ENCODE assay signal across 11 cellular contexts in genomic region chr1:3785458-3786157, GRCh38. TPM values are rescaled to one million over a fixed set of nuclear protein-coding genes. Genes with fewer than 3 reads are reported as not detected.
DNase-seq lines count a peak whose midpoint lies in the region; FAIRE-seq and TF ChIP-seq lines count a peak whose summit lies in the region.
"Had no signal": no experiment of that assay in that cellular context is flagged by ENCODE, and none has a peak within 500 bp of the region (broad histone marks: within the 10 kb centered on the region; RNA-seq: fewer than 3 reads in every experiment).

No MANE protein-coding gene starts in this region.

- no peak for FAIRE-seq in H1 (lab: Jason Lieb, UNC)

- no peak overlapping the region for H4K91ac ChIP-seq in H1 (replicated peaks; ENCODE audit: insufficient read length, low read length)

- peaks cover 10% of the 10 kb centered on the region for H3K4me1 Mint-ChIP-seq in activated CD4-positive, alpha-beta T cell treated with anti-CD3 and anti-CD28 coated beads, Interleukin-2, amount 10 ng/mL, durations not matched to agents 24 days and 14 days
- H3K4me1 Mint-ChIP-seq in osteocyte (ENCODE audit: unreplicated experiment): peaks cover 4% of the 10 kb centered on the region

- no peak overlapping the region for H2BK12ac ChIP-seq in H1 (ENCODE audit: low read depth, low read length)

- CTCF ChIA-PET in H1 (lab: Charles Lee; ENCODE audit: partially characterized antibody): interaction anchor here (0.5 to 5.7 kb wide), 19 partner anchors 7 to 648 kb away, joined by 3 to 40 read pairs (median 4); partner anchors contain the start of gene LRRC47

- peak; percentile 87 to 90 for TF ChIP-seq RAD21 in H1 (IDR thresholded peaks at IDR 0.05 in 1 of 2, conservative IDR thresholded peaks at IDR 0.05 in 1 of 2; ENCODE audit: low read depth in 2 of 2, low read length in 2 of 2)

- H3K9me3 Mint-ChIP-seq in activated CD4-positive, alpha-beta T cell treated with anti-CD3 and anti-CD28 coated beads, Interleukin-2, amount 10 ng/mL, durations not matched to agents 24 days and 14 days: no peaks in the 10 kb centered on the region
- H3K9me3 Mint-ChIP-seq in osteocyte (ENCODE audit: unreplicated experiment): no peaks in the 10 kb centered on the region
- H3K9me3 Mint-ChIP-seq: activated T-cell treated with anti-CD3 and anti-CD28 coated beads, Interleukin-2, amount 50 U/mL, for 72 hours had no signal

- H3K27ac ChIP-seq in OCI-LY1 (ENCODE audit: low read depth, low read length, poor library complexity, severe bottlenecking) (no peak overlapping the region), H1 (ENCODE audit: low read depth, low read length) (no peak overlapping the region)
- H3K27ac ChIP-seq: neutrophil had no signal

- H2BK20ac ChIP-seq in H1 (ENCODE audit: low read length): no peak overlapping the region

- H3K4me1 ChIP-seq in OCI-LY1 (ENCODE audit: insufficient read depth, low read length, severe bottlenecking): no peaks in the 10 kb centered on the region
- peaks cover 0 to 13% (median 10%) of the 10 kb centered on the region in 4 experiments; a peak in 5 of 7 replicates for H3K4me1 ChIP-seq in H1 (replicated peaks in 1 of 4; ENCODE audit: control insufficient read depth in 3 of 4, insufficient read depth in 4 of 4, low read length in 3 of 4)

- TF ChIP-seq POLR2A in H1 (IDR thresholded peaks at IDR 0.05; ENCODE audit: control extremely low read depth in 1 of 2, low read depth in 2 of 2, low read length in 2 of 2): no peak

- no peak overlapping the region for H3K4me3 Mint-ChIP-seq in activated CD4-positive, alpha-beta T cell treated with anti-CD3 and anti-CD28 coated beads, Interleukin-2, amount 10 ng/mL, durations not matched to agents 24 days and 14 days
- no peak overlapping the region for H3K4me3 Mint-ChIP-seq in osteocyte (ENCODE audit: unreplicated experiment)
- H3K4me3 Mint-ChIP-seq: activated T-cell treated with anti-CD3 and anti-CD28 coated beads, Interleukin-2, amount 50 U/mL, for 72 hours had no signal

- H3K9me3 ChIP-seq in OCI-LY1 (ENCODE audit: low read length): no peaks in the 10 kb centered on the region
- no peaks in the 10 kb centered on the region for H3K9me3 ChIP-seq in H1 (ENCODE audit: insufficient read depth in 2 of 2, low read depth in 1 of 2, low read length in 1 of 2)
- H3K9me3 ChIP-seq: MG63, neutrophil had no signal

- no peak overlapping the region for H3K27ac Mint-ChIP-seq in activated CD4-positive, alpha-beta T cell treated with anti-CD3 and anti-CD28 coated beads, Interleukin-2, amount 10 ng/mL, durations not matched to agents 24 days and 14 days
- H3K27ac Mint-ChIP-seq in osteocyte (ENCODE audit: unreplicated experiment): no peak overlapping the region
- H3K27ac Mint-ChIP-seq: activated T-cell treated with anti-CD3 and anti-CD28 coated beads, Interleukin-2, amount 50 U/mL, for 72 hours had no signal

- no peak overlapping the region for H4K5ac ChIP-seq in H1 (ENCODE audit: insufficient read length, low read depth, low read length)

- POLR2A ChIA-PET in H1 (lab: Charles Lee; ENCODE audit: partially characterized antibody): interaction anchor here (2.3 to 9.8 kb wide), 3 partner anchors 8 to 11 kb away, joined by 11 to 84 read pairs (median 11); partner anchors contain the start of gene LRRC47

- H3K36me3 ChIP-seq in OCI-LY1 (ENCODE audit: insufficient read depth, low read length) (peaks cover 70% of the 10 kb centered on the region), H1 (ENCODE audit: control insufficient read depth in 2 of 4, insufficient read depth in 4 of 4, low read length in 3 of 4) (peaks cover 30 to 56% (median 50%) of the 10 kb centered on the region in 4 experiments)

- no peak overlapping the region for H3K18ac ChIP-seq in H1 (ENCODE audit: extremely low read depth, low read length)

- peaks cover 24% of the 10 kb centered on the region for H3K79me1 ChIP-seq in H1 (ENCODE audit: low read depth, low read length)

- H3K9ac ChIP-seq in OCI-LY1 (ENCODE audit: low read length) (no peak overlapping the region), H1 (replicated peaks in 1 of 4; ENCODE audit: extremely low read depth in 1 of 4, low read depth in 3 of 4, low read length in 3 of 4) (no peak overlapping the region)

- H3K56ac ChIP-seq in H1 (replicated peaks; ENCODE audit: insufficient read length, low read depth, low read length): no peak overlapping the region

- H2BK5ac ChIP-seq in H1 (ENCODE audit: low read depth, low read length): no peak overlapping the region

- H3K27me3 ChIP-seq in OCI-LY1 (ENCODE audit: insufficient read depth, low read length): no peaks in the 10 kb centered on the region
- H3K27me3 ChIP-seq in H1 (replicated peaks in 1 of 4; ENCODE audit: control insufficient read depth in 3 of 4, extremely low read depth in 1 of 4, insufficient read depth in 3 of 4, low read length in 3 of 4): no peaks in the 10 kb centered on the region
- H3K27me3 ChIP-seq: MG63, neutrophil had no signal

- TF ChIP-seq CTCF in OCI-LY1 (IDR thresholded peaks at IDR 0.05; ENCODE audit: low read length) (peak; percentile 95), H1 (IDR thresholded peaks at IDR 0.05; ENCODE audit: control extremely low read depth in 1 of 3, insufficient read depth in 1 of 3, low read depth in 1 of 3, low read length in 3 of 3) (peak; percentile 76 to 88 (median 87)), osteocyte (IDR thresholded peaks at IDR 0.05) (peak; percentile 30)

- H3K14ac ChIP-seq in H1 (ENCODE audit: insufficient read length): no peak overlapping the region

- no peak overlapping the region for H2BK120ac ChIP-seq in H1 (replicated peaks; ENCODE audit: low read depth, low read length)

- no peak overlapping the region for H2BK15ac ChIP-seq in H1 (ENCODE audit: low read length)

- WGBS in H1 (ENCODE audit: extremely low coverage in 1 of 2, insufficient coverage in 1 of 2, insufficient read length in 1 of 2, insufficient replicate concordance in 2 of 2, low coverage in 1 of 2, low lambda C conversion rate in 2 of 2, missing lambda C conversion rate in 1 of 2), 2 experiments: 76% methylated on average over 13 of the region's 14 CpGs; no CpG with 5 or more reads in 1 of the 2 experiments

- H3K4ac ChIP-seq in H1 (replicated peaks; ENCODE audit: insufficient read length, low read depth, low read length): no peak overlapping the region

- H4K20me1 ChIP-seq in OCI-LY1 (ENCODE audit: insufficient read depth, low read length) (no peaks in the 10 kb centered on the region), H1 (replicated peaks in 1 of 2; ENCODE audit: control insufficient read depth in 1 of 2, insufficient read depth in 2 of 2, low read length in 2 of 2) (peaks cover 12 to 25% of the 10 kb centered on the region in 2 experiments)

- H4K8ac ChIP-seq in H1 (ENCODE audit: extremely low read depth, insufficient read depth, low read length): no peak overlapping the region

- H3K4me3 ChIP-seq in OCI-LY1 (ENCODE audit: low read depth, low read length, poor library complexity, severe bottlenecking): no peak overlapping the region
- H3K4me3 ChIP-seq in H1 (ENCODE audit: extremely low read depth in 1 of 4, insufficient read depth in 2 of 4, low read depth in 3 of 4, low read length in 4 of 4): no peak overlapping the region
- H3K4me3 ChIP-seq: MG63 had no signal

- H3K4me2 ChIP-seq in OCI-LY1 (ENCODE audit: low read length): no peak overlapping the region
- H3K4me2 ChIP-seq in H1 (ENCODE audit: insufficient read depth in 1 of 2, low read depth in 2 of 2, low read length in 2 of 2): no peak overlapping the region

- H2AFZ ChIP-seq in OCI-LY1 (ENCODE audit: low read length): no peak overlapping the region
- no peak overlapping the region for H2AFZ ChIP-seq in H1 (ENCODE audit: low read length)

- H3F3A ChIP-seq in OCI-LY1 (ENCODE audit: insufficient read depth, low read length): no peaks in the 10 kb centered on the region

- DNase-seq in activated CD4-positive, alpha-beta T cell treated with anti-CD3 and anti-CD28 coated beads for 48 hours: peak; percentile 52
- no peak for DNase-seq in activated CD4-positive, alpha-beta T cell treated with anti-CD3 and anti-CD28 coated beads, Interleukin-2, amount 10 ng/mL, durations not matched to agents 24 days and 14 days
- peak in 1 of 2 experiments; percentile 84 for DNase-seq in H1 (ENCODE audit: low read depth in 1 of 2, low spot score in 2 of 2)
- DNase-seq in osteocyte (ENCODE audit: extremely low spot score, unreplicated experiment): no peak
- no peak for DNase-seq in SW480 (ENCODE audit: low spot score)
- DNase-seq in kidney glomerular epithelial cell (lab: John Stamatoyannopoulos, UW): no peak
- no peak for DNase-seq in epidermal melanocyte (ENCODE audit: insufficient read length, low spot score)
- DNase-seq: MG63 had no signal

- no peaks in the 10 kb centered on the region for H3K23me2 ChIP-seq in H1 (ENCODE audit: low read depth, low read length)

- no peaks in the 10 kb centered on the region for H3K27me3 Mint-ChIP-seq in activated CD4-positive, alpha-beta T cell treated with anti-CD3 and anti-CD28 coated beads, Interleukin-2, amount 10 ng/mL, durations not matched to agents 24 days and 14 days
- H3K27me3 Mint-ChIP-seq in osteocyte (ENCODE audit: unreplicated experiment): no peaks in the 10 kb centered on the region

- no peak overlapping the region for H3K23ac ChIP-seq in H1 (ENCODE audit: insufficient read length)

- intact Hi-C loops in activated CD4-positive, alpha-beta T cell treated with anti-CD3 and anti-CD28 coated beads, Interleukin-2, amount 10 ng/mL, durations not matched to agents 24 days and 14 days (cut with micrococcal nuclease): no loop called here

- no peak overlapping the region for H2AK5ac ChIP-seq in H1 (ENCODE audit: low read depth, low read length)

- no peak for TF ChIP-seq EP300 in H1 (IDR thresholded peaks at IDR 0.05; ENCODE audit: borderline replicate concordance in 1 of 2, low read depth in 2 of 2, low read length in 2 of 2)

- peaks cover 48% of the 10 kb centered on the region for H3K36me3 Mint-ChIP-seq in activated CD4-positive, alpha-beta T cell treated with anti-CD3 and anti-CD28 coated beads, Interleukin-2, amount 10 ng/mL, durations not matched to agents 24 days and 14 days (ENCODE audit: low read depth)
- H3K36me3 Mint-ChIP-seq in osteocyte (ENCODE audit: unreplicated experiment): peaks cover 30% of the 10 kb centered on the region

- H3K79me2 ChIP-seq in OCI-LY1 (ENCODE audit: insufficient read depth, low read length) (no peaks in the 10 kb centered on the region), H1 (ENCODE audit: control insufficient read depth in 1 of 2, insufficient read depth in 2 of 2, low read length in 2 of 2) (peaks cover 4 to 36% of the 10 kb centered on the region in 2 experiments; a peak in 3 of 4 replicates)

- no peaks in the 10 kb centered on the region for H3K9me2 ChIP-seq in OCI-LY1 (ENCODE audit: low read depth, low read length)

RNA-seq across cellular contexts. Expression of gene LRRC47, which starts 10.7 kb away (rescaled TPM):
- 40.8 and 46.0 TPM in 2 replicates for total RNA-seq in activated CD4-positive, alpha-beta T cell treated with anti-CD3 and anti-CD28 coated beads, Interleukin-2, amount 10 ng/mL, durations not matched to agents 24 days and 14 days
- total RNA-seq in H1 (2021; fragmentation: NEBNext Ultra II Directional; extraction: Animal tissue kit (Norgen Biotek cat#: 25700)): 82.4 and 82.5 TPM in 2 replicates
- polyA plus RNA-seq in H1 (2011; rRNA removed): 38.3 and 47.1 TPM in 2 replicates
- polyA plus RNA-seq in H1 (2011; cell fraction: cytosol; rRNA removed): 43.1 TPM
- 36.4 TPM for polyA plus RNA-seq in H1 (2011; cell fraction: nucleus; rRNA removed)
- polyA plus RNA-seq in H1 (2012, experiment 1 of 2): 46.2 to 49.1 TPM (median 47.6 TPM) in 4 replicates
- 29.4 TPM for polyA plus RNA-seq in H1 (2012, experiment 2 of 2)
- 33.3 TPM for polyA plus RNA-seq in H1 (2013, experiment 1 of 2)
- 31.7 TPM for polyA plus RNA-seq in H1 (2013, experiment 2 of 2)
- 15.4 and 15.8 TPM in 2 replicates for polyA minus RNA-seq in H1 (2011; rRNA and poly(A)+ RNA removed)
- polyA minus RNA-seq in H1 (2011; cell fraction: cytosol; rRNA and poly(A)+ RNA removed): 27.0 TPM
- 21.5 TPM for polyA minus RNA-seq in H1 (2011; cell fraction: nucleus; rRNA and poly(A)+ RNA removed)
- 52.3 and 59.5 TPM in 2 replicates for total RNA-seq in osteocyte

RNA-seq across cellular contexts. Expression of gene SMIM1, which starts 13.1 kb away (rescaled TPM):
- total RNA-seq in activated CD4-positive, alpha-beta T cell treated with anti-CD3 and anti-CD28 coated beads, Interleukin-2, amount 10 ng/mL, durations not matched to agents 24 days and 14 days: 0.66 and 1.4 TPM in 2 replicates
- total RNA-seq in H1 (2021; fragmentation: NEBNext Ultra II Directional; extraction: Animal tissue kit (Norgen Biotek cat#: 25700)): 6.1 and 7.7 TPM in 2 replicates
- polyA plus RNA-seq in H1 (2011; rRNA removed): 9.7 and 12.1 TPM in 2 replicates
- 6.3 TPM for polyA plus RNA-seq in H1 (2011; cell fraction: cytosol; rRNA removed)
- 4.4 TPM for polyA plus RNA-seq in H1 (2011; cell fraction: nucleus; rRNA removed)
- 2.5 to 6.1 TPM (median 4.8 TPM) in 3 of 4 replicates, not detected in the other for polyA plus RNA-seq in H1 (2012, experiment 1 of 2)
- 8.5 TPM for polyA plus RNA-seq in H1 (2012, experiment 2 of 2)
- 4.4 TPM for polyA plus RNA-seq in H1 (2013, experiment 1 of 2)
- polyA plus RNA-seq in H1 (2013, experiment 2 of 2): 4.2 TPM
- polyA minus RNA-seq in H1 (2011; rRNA and poly(A)+ RNA removed): 0.60 TPM in 1 of 2 replicates, not detected in the other
- polyA minus RNA-seq in H1 (2011; cell fraction: cytosol; rRNA and poly(A)+ RNA removed): 18.3 TPM
- 9.5 TPM for polyA minus RNA-seq in H1 (2011; cell fraction: nucleus; rRNA and poly(A)+ RNA removed)
- total RNA-seq in osteocyte: 0.73 and 1.3 TPM in 2 replicates

RNA-seq across cellular contexts. Expression of gene CCDC27, which starts 33.4 kb away (rescaled TPM):
- not detected in 2 replicates for total RNA-seq in activated CD4-positive, alpha-beta T cell treated with anti-CD3 and anti-CD28 coated beads, Interleukin-2, amount 10 ng/mL, durations not matched to agents 24 days and 14 days
- total RNA-seq in H1 (2021; fragmentation: NEBNext Ultra II Directional; extraction: Animal tissue kit (Norgen Biotek cat#: 25700)): not detected in 2 replicates
- 0.15 and 0.17 TPM in 2 replicates for polyA plus RNA-seq in H1 (2011; rRNA removed)
- polyA plus RNA-seq in H1 (2011; cell fraction: cytosol; rRNA removed): 0.12 TPM
- polyA plus RNA-seq in H1 (2011; cell fraction: nucleus; rRNA removed): 0.26 TPM
- polyA plus RNA-seq in H1 (2012, experiment 1 of 2): 0.08 to 0.36 TPM (median 0.20 TPM) in 4 replicates
- not detected for polyA plus RNA-seq in H1 (2012, experiment 2 of 2)
- 0.04 TPM for polyA plus RNA-seq in H1 (2013, experiment 1 of 2)
- polyA plus RNA-seq in H1 (2013, experiment 2 of 2): 0.06 TPM
- polyA minus RNA-seq in H1 (2011; rRNA and poly(A)+ RNA removed): 0.12 and 0.25 TPM in 2 replicates
- polyA minus RNA-seq in H1 (2011; cell fraction: cytosol; rRNA and poly(A)+ RNA removed): not detected
- polyA minus RNA-seq in H1 (2011; cell fraction: nucleus; rRNA and poly(A)+ RNA removed): 0.20 TPM
- total RNA-seq in osteocyte: not detected in 2 replicates
- total RNA-seq: activated T-cell treated with anti-CD3 and anti-CD28 coated beads, Interleukin-2, amount 50 U/mL, for 72 hours had no signal

Comparison
In these comparisons a context has a peak if more than half of its experiments do, and no peak if none do; other contexts are left out.
1. CTCF ChIP-seq: peak in every context shown above with its lines; median percentile 95 in OCI-LY1; 87 in H1; 30 in osteocyte.